In genomic region chr6:46490425-46491200, GRCh38 we compare ENCODE assay signal across 8 cellular contexts. TPM values are rescaled to one million over a fixed set of nuclear protein-coding genes. Genes with fewer than 3 reads are reported as not detected.
DNase-seq lines count a peak whose midpoint lies in the region; ATAC-seq and TF ChIP-seq lines count a peak whose summit lies in the region.

No MANE protein-coding gene starts in this region.

- TF ChIP-seq CTCF in OCI-LY1 (IDR thresholded peaks at IDR 0.05; ENCODE audit: low read length), result peak; percentile 35; the same call in 1 of the 2 replicates
- TF ChIP-seq CTCF in endothelial cell (IDR thresholded peaks at IDR 0.05; ENCODE audit: unreplicated experiment), result peak; percentile 76

- no peaks in the 10 kb centered on the region for H3K9me3 Mint-ChIP-seq in T-helper 2 cell treated with Interferon-gamma antibody and Interleukin-4, amounts not matched to agents 5 μg/mL and 100 μg/mL, for 36 hours
- H3K9me3 Mint-ChIP-seq in endothelial cell (ENCODE audit: unreplicated experiment), result no peaks in the 10 kb centered on the region

- H3K9me3 ChIP-seq in OCI-LY1 (ENCODE audit: low read length) (no peaks in the 10 kb centered on the region), aorta (ENCODE audit: control insufficient read depth, low read length) (no peaks in the 10 kb centered on the region)

- no peak overlapping the region for H2AFZ ChIP-seq in OCI-LY1 (ENCODE audit: low read length)

- peaks cover 4% of the 10 kb centered on the region for H3K4me1 ChIP-seq in OCI-LY1 (ENCODE audit: insufficient read depth, low read length, severe bottlenecking)
- peaks cover 4 to 7% of the 10 kb centered on the region in 2 donors for H3K4me1 ChIP-seq in aorta (ENCODE audit: control insufficient read depth in 1 of 2, insufficient read depth in 2 of 2, low read length in 2 of 2)

- H3K27ac ChIP-seq in OCI-LY1 (ENCODE audit: low read depth, low read length, poor library complexity, severe bottlenecking) (no peak overlapping the region), aorta (ENCODE audit: low read depth in 1 of 2, low read length in 2 of 2) (peak overlapping the region; percentile 32 to 73)

- intact Hi-C loops in aorta (cut with DNase I), result loop anchor here (2.0 to 5.0 kb wide), 4 partner anchors 53 to 137 kb away; no protein-coding TSS in a partner anchor

- H3K27me3 ChIP-seq in OCI-LY1 (ENCODE audit: insufficient read depth, low read length) (no peaks in the 10 kb centered on the region), aorta (ENCODE audit: control insufficient read depth in 1 of 2, insufficient read depth in 2 of 2, low read length in 1 of 2) (no peaks in the 10 kb centered on the region)

- H3K79me2 ChIP-seq in OCI-LY1 (ENCODE audit: insufficient read depth, low read length), result no peaks in the 10 kb centered on the region

- peak overlapping the region; percentile 97 for H3K4me2 ChIP-seq in OCI-LY1 (ENCODE audit: low read length)

- no peaks in the 10 kb centered on the region for H3K36me3 Mint-ChIP-seq in T-helper 2 cell treated with Interferon-gamma antibody and Interleukin-4, amounts not matched to agents 5 μg/mL and 100 μg/mL, for 36 hours (ENCODE audit: low read depth)
- no peaks in the 10 kb centered on the region for H3K36me3 Mint-ChIP-seq in endothelial cell (ENCODE audit: low read depth, unreplicated experiment)

- peak overlapping the region; percentile 41 for H3K4me3 Mint-ChIP-seq in T-helper 2 cell treated with Interferon-gamma antibody and Interleukin-4, amounts not matched to agents 5 μg/mL and 100 μg/mL, for 36 hours
- peak overlapping the region; percentile 90 for H3K4me3 Mint-ChIP-seq in endothelial cell (ENCODE audit: unreplicated experiment)

- H3K4me3 ChIP-seq in OCI-LY1 (ENCODE audit: low read depth, low read length, poor library complexity, severe bottlenecking) (peak overlapping the region; percentile 76), aorta (ENCODE audit: low read length in 2 of 2) (peak overlapping the region; percentile 74 to 82)

- H3K9ac ChIP-seq in OCI-LY1 (ENCODE audit: low read length), result no peak overlapping the region

- no peaks in the 10 kb centered on the region for H3K9me2 ChIP-seq in OCI-LY1 (ENCODE audit: low read depth, low read length)

- no peaks in the 10 kb centered on the region for H4K20me1 ChIP-seq in OCI-LY1 (ENCODE audit: insufficient read depth, low read length)

- no peaks in the 10 kb centered on the region for H3K4me1 Mint-ChIP-seq in T-helper 2 cell treated with Interferon-gamma antibody and Interleukin-4, amounts not matched to agents 5 μg/mL and 100 μg/mL, for 36 hours (ENCODE audit: low read depth)
- peaks cover 8% of the 10 kb centered on the region for H3K4me1 Mint-ChIP-seq in endothelial cell (ENCODE audit: unreplicated experiment)

- DNase-seq in T-helper 2 cell treated with Interferon-gamma antibody and Interleukin-4, amounts not matched to agents 5 μg/mL and 100 μg/mL, for 36 hours (ENCODE audit: low spot score), result no peak
- DNase-seq in T-helper 2 cell (no peak), endothelial cell (ENCODE audit: low spot score) (peak; percentile 77), mucosa of gallbladder (ENCODE audit: low spot score) (peak; percentile 29), aorta (peak; percentile 55 to 77), SKM-1 (lab: John Stamatoyannopoulos, UW; ENCODE audit: unreplicated experiment) (no peak)

- H3K27me3 Mint-ChIP-seq in T-helper 2 cell treated with Interferon-gamma antibody and Interleukin-4, amounts not matched to agents 5 μg/mL and 100 μg/mL, for 36 hours (ENCODE audit: low read depth), result peaks cover 73% of the 10 kb centered on the region
- peaks cover 7% of the 10 kb centered on the region for H3K27me3 Mint-ChIP-seq in endothelial cell (ENCODE audit: unreplicated experiment)

- 0 to 1% methylated on average over 38 to 56 of the region's 56 CpGs for WGBS in aorta, 2 donors

- H3K36me3 ChIP-seq in OCI-LY1 (ENCODE audit: insufficient read depth, low read length), result no peaks in the 10 kb centered on the region
- peaks cover 0 to 2% of the 10 kb centered on the region in 2 donors for H3K36me3 ChIP-seq in aorta (ENCODE audit: control insufficient read depth in 1 of 2, insufficient read depth in 2 of 2, low read length in 1 of 2)

- H3F3A ChIP-seq in OCI-LY1 (ENCODE audit: insufficient read depth, low read length), result no peaks in the 10 kb centered on the region

- peak; percentile 28 for ATAC-seq in aorta (ENCODE audit: low FRiP score)
- ATAC-seq in HG02970 (IDR thresholded peaks at IDR 0.05; ENCODE audit: low FRiP score, unreplicated experiment), result no peak

- H3K27ac Mint-ChIP-seq in T-helper 2 cell treated with Interferon-gamma antibody and Interleukin-4, amounts not matched to agents 5 μg/mL and 100 μg/mL, for 36 hours, result no peak overlapping the region
- H3K27ac Mint-ChIP-seq in endothelial cell (ENCODE audit: unreplicated experiment), result no peak overlapping the region

RNA-seq across cellular contexts. Expression of gene RCAN2, which starts 0.6 kb away (rescaled TPM):
- total RNA-seq in endothelial cell (ENCODE audit: unreplicated experiment) (17.0 TPM), mucosa of gallbladder (61.7 TPM), aorta (100 to 1,000 TPM in 1 of 2 donors, 10 to 100 TPM in 1; 87.3 to 235 TPM)
- 100 to 1,000 TPM; 123 to 137 TPM for polyA plus RNA-seq in aorta

Comparison
In these comparisons a context has a peak if more than half of its experiments do, and no peak if none do; other contexts are left out.
1. DNase-seq: peak in endothelial cell (single experiment), mucosa of gallbladder (single experiment) and aorta (2 of 2); none in T-helper 2 cell treated with Interferon-gamma antibody and Interleukin-4, amounts not matched to agents 5 μg/mL and 100 μg/mL, for 36 hours (single experiment), T-helper 2 cell (0 of 5) and SKM-1 (single experiment).